ENCODE assay signal across 10 cellular contexts in genomic region chr1:169487561-169487960, GRCh38. TPM values are rescaled to one million over a fixed set of nuclear protein-coding genes. Genes with fewer than 3 reads are reported as not detected.
DNase-seq lines count a peak whose midpoint lies in the region; ATAC-seq and TF ChIP-seq lines count a peak whose summit lies in the region.
"Had no signal": no experiment of that assay in that cellular context is flagged by ENCODE, and none has a peak within 500 bp of the region (broad histone marks: within the 10 kb centered on the region; RNA-seq: fewer than 3 reads in every experiment).

No MANE protein-coding gene starts in this region.

- CTCF ChIA-PET in activated naive CD4-positive, alpha-beta T cell treated with anti-CD3 and anti-CD28 coated beads, Interleukin-2, amount 10 ng/mL, durations not matched to agents 7 days and 5 days (lab: Charles Lee) = interaction anchor here (1.5 kb wide), 1 partner anchor 21 kb away, joined by 3 read pairs; no protein-coding TSS in a partner anchor

- H3K27ac ChIP-seq in mesodermal cell (ENCODE audit: low read depth, low read length, severe bottlenecking) (peak overlapping the region; percentile 98), transverse colon (peak overlapping the region; percentile 97 to 99 (median 98))

- no peak for TF ChIP-seq POLR2A in transverse colon (IDR thresholded peaks at IDR 0.05)

- H3K4me3 Mint-ChIP-seq in activated naive CD4-positive, alpha-beta T cell treated with anti-CD3 and anti-CD28 coated beads, Interleukin-2, amount 50 U/mL, for 24 hours = peak overlapping the region; percentile 97
- H3K4me3 Mint-ChIP-seq in activated naive CD4-positive, alpha-beta T cell treated with anti-CD3 and anti-CD28 coated beads, Interleukin-2, amount 10 ng/mL, durations not matched to agents 7 days and 5 days = no peak overlapping the region
- H3K4me3 Mint-ChIP-seq in activated T-helper 17 cell treated with anti-CD3 and anti-CD28 coated beads, Interleukin-2, amount 50 U/mL, for 72 hours = peak overlapping the region; percentile 97

- DNase-seq in activated naive CD4-positive, alpha-beta T cell treated with anti-CD3 and anti-CD28 coated beads, Interleukin-2, amount 10 ng/mL, durations not matched to agents 7 days and 5 days = no peak
- DNase-seq in transverse colon (no peak), GM19238 (ENCODE audit: insufficient read length, low spot score) (no peak), LoVo (ENCODE audit: low spot score) (no peak)
- DNase-seq: erythroblast, Kasumi-1 had no signal

- H3K27ac Mint-ChIP-seq in activated naive CD4-positive, alpha-beta T cell treated with anti-CD3 and anti-CD28 coated beads, Interleukin-2, amount 50 U/mL, for 24 hours = no peak overlapping the region
- no peak overlapping the region for H3K27ac Mint-ChIP-seq in activated naive CD4-positive, alpha-beta T cell treated with anti-CD3 and anti-CD28 coated beads, Interleukin-2, amount 10 ng/mL, durations not matched to agents 7 days and 5 days
- peak overlapping the region; percentile 29 for H3K27ac Mint-ChIP-seq in activated T-helper 17 cell treated with anti-CD3 and anti-CD28 coated beads, Interleukin-2, amount 50 U/mL, for 72 hours

- no peaks in the 10 kb centered on the region for H3K27me3 Mint-ChIP-seq in activated naive CD4-positive, alpha-beta T cell treated with anti-CD3 and anti-CD28 coated beads, Interleukin-2, amount 50 U/mL, for 24 hours
- peaks cover 3% of the 10 kb centered on the region for H3K27me3 Mint-ChIP-seq in activated naive CD4-positive, alpha-beta T cell treated with anti-CD3 and anti-CD28 coated beads, Interleukin-2, amount 10 ng/mL, durations not matched to agents 7 days and 5 days
- no peaks in the 10 kb centered on the region for H3K27me3 Mint-ChIP-seq in activated T-helper 17 cell treated with anti-CD3 and anti-CD28 coated beads, Interleukin-2, amount 50 U/mL, for 72 hours

- H3K4me3 ChIP-seq in mesodermal cell (ENCODE audit: extremely low read depth, insufficient read depth, low read length, poor library complexity, severe bottlenecking) (no peak overlapping the region), transverse colon (no peak overlapping the region)

- H3K36me3 ChIP-seq in mesodermal cell (ENCODE audit: control insufficient read depth, insufficient read depth, low read length) (no peaks in the 10 kb centered on the region), transverse colon (no peaks in the 10 kb centered on the region)

- ATAC-seq in activated T-helper 17 cell treated with anti-CD3 and anti-CD28 coated beads, Interleukin-2, amount 50 U/mL, for 72 hours (replicated peaks) = no peak
- ATAC-seq in HG03571 (IDR thresholded peaks at IDR 0.05; ENCODE audit: unreplicated experiment) = no peak

- no peak for TF ChIP-seq CTCF in transverse colon (IDR thresholded peaks at IDR 0.05)

- H3K36me3 Mint-ChIP-seq in activated naive CD4-positive, alpha-beta T cell treated with anti-CD3 and anti-CD28 coated beads, Interleukin-2, amount 50 U/mL, for 24 hours = no peaks in the 10 kb centered on the region
- peaks cover 14% of the 10 kb centered on the region for H3K36me3 Mint-ChIP-seq in activated naive CD4-positive, alpha-beta T cell treated with anti-CD3 and anti-CD28 coated beads, Interleukin-2, amount 10 ng/mL, durations not matched to agents 7 days and 5 days
- H3K36me3 Mint-ChIP-seq in activated T-helper 17 cell treated with anti-CD3 and anti-CD28 coated beads, Interleukin-2, amount 50 U/mL, for 72 hours (ENCODE audit: low read depth) = peaks cover 7% of the 10 kb centered on the region

- no peak for TF ChIP-seq EP300 in transverse colon (IDR thresholded peaks at IDR 0.05; ENCODE audit: low read depth)

- peaks cover 50% of the 10 kb centered on the region for H3K4me1 Mint-ChIP-seq in activated naive CD4-positive, alpha-beta T cell treated with anti-CD3 and anti-CD28 coated beads, Interleukin-2, amount 50 U/mL, for 24 hours
- peaks cover 40% of the 10 kb centered on the region for H3K4me1 Mint-ChIP-seq in activated naive CD4-positive, alpha-beta T cell treated with anti-CD3 and anti-CD28 coated beads, Interleukin-2, amount 10 ng/mL, durations not matched to agents 7 days and 5 days
- H3K4me1 Mint-ChIP-seq in activated T-helper 17 cell treated with anti-CD3 and anti-CD28 coated beads, Interleukin-2, amount 50 U/mL, for 72 hours = peaks cover 37% of the 10 kb centered on the region

- WGBS in mesodermal cell (ENCODE audit: insufficient coverage in 2 of 2), 2 experiments = 91 to 96% methylated on average over 10 to 12 of the region's 16 CpGs
- 91% methylated on average over 4 to 16 of the region's 16 CpGs for WGBS in transverse colon (ENCODE audit: low coverage in 1 of 2), 2 donors

- no peaks in the 10 kb centered on the region for H3K27me3 ChIP-seq in transverse colon

- no peaks in the 10 kb centered on the region for H3K9me3 Mint-ChIP-seq in activated naive CD4-positive, alpha-beta T cell treated with anti-CD3 and anti-CD28 coated beads, Interleukin-2, amount 50 U/mL, for 24 hours
- H3K9me3 Mint-ChIP-seq in activated naive CD4-positive, alpha-beta T cell treated with anti-CD3 and anti-CD28 coated beads, Interleukin-2, amount 10 ng/mL, durations not matched to agents 7 days and 5 days = no peaks in the 10 kb centered on the region
- no peaks in the 10 kb centered on the region for H3K9me3 Mint-ChIP-seq in activated T-helper 17 cell treated with anti-CD3 and anti-CD28 coated beads, Interleukin-2, amount 50 U/mL, for 72 hours

- H3K9me3 ChIP-seq in mesodermal cell (ENCODE audit: control insufficient read depth, low read length) (no peaks in the 10 kb centered on the region), transverse colon (no peaks in the 10 kb centered on the region)

- in situ Hi-C loops in transverse colon (cut with MboI; ENCODE audit: low pct_ligation_motif_present in 1 of 4, low pct_unique_long_range_greater_than_20kb in 1 of 4, low sequenced_read_pairs in 3 of 4) = loop anchor here in 1 of 4 donors (10.0 kb wide), 1 partner anchor 57 kb away; no protein-coding TSS in a partner anchor

- H3K4me1 ChIP-seq in mesodermal cell (ENCODE audit: control insufficient read depth, insufficient read depth, low read length, poor library complexity, severe bottlenecking) (peaks cover 8% of the 10 kb centered on the region), transverse colon (peaks cover 0 to 37% (median 24%) of the 10 kb centered on the region in 4 donors)

- intact Hi-C loops in transverse colon (cut with DNase I; ENCODE audit: low total_unique reads) = no loop called here

RNA-seq across cellular contexts. Expression of gene SLC19A2, which starts 1.8 kb away (rescaled TPM):
- total RNA-seq in activated T-helper 17 cell treated with anti-CD3 and anti-CD28 coated beads, Interleukin-2, amount 50 U/mL, for 72 hours = 10 to 100 TPM in 1 of 2 donors, 1 to 10 TPM in 1; 9.1 to 13.9 TPM
- polyA plus RNA-seq in mesodermal cell (2013, experiment 1 of 2) = 9.3 TPM
- 9.6 TPM for polyA plus RNA-seq in mesodermal cell (2013, experiment 2 of 2)
- 10 to 100 TPM in 3 of 4 donors, 1 to 10 TPM in 1; 2.8 to 20.2 (median 14.9) TPM for total RNA-seq in transverse colon
